ENCODE assay signal across 23 cellular contexts in the genomic region with DNA sequence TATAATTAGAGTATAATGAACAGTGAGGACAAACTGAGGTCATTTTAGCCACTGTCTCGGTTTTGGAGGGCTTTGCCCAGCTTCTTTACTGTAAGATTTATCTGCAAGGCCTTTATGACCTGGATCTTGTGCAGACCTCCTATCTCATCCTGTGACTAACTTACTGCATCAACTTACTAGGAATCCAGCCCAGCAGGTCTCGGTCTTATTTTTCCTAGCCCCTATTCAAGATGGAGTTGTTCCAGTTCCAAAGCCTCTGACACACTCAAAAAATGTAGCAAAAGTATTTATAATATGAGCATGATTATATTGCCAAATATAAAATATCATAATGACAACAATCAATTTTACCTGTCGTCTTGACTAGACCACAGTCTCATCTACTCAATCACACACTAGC.
"Had no signal": no experiment of that assay in that cellular context is flagged by ENCODE, and none has a peak within 500 bp of the region (broad histone marks: within the 10 kb centered on the region; RNA-seq: fewer than 3 reads in every experiment).

No MANE protein-coding gene starts in this region.

- H3K27ac ChIP-seq: colonic mucosa, coronary artery, dorsolateral prefrontal cortex, epithelial cell of prostate, esophagus muscularis mucosa, esophagus squamous epithelium, foreskin keratinocyte, gastrocnemius medialis, gastroesophageal sphincter, heart left ventricle, heart right ventricle had no signal

- H3K9me3 ChIP-seq: colonic mucosa, esophagus squamous epithelium, gastrocnemius medialis, gastroesophageal sphincter, heart left ventricle, heart right ventricle had no signal

- DNase-seq: colonic mucosa; cortex of kidney; dermis blood vessel endothelial cell; dorsolateral prefrontal cortex; effector CD4-positive, alpha-beta T cell; effector CD8-positive, alpha-beta T cell; effector memory CD4-positive, alpha-beta T cell; effector memory CD8-positive, alpha-beta T cell; endodermal cell; erythroblast; esophagus squamous epithelium; foreskin fibroblast; foreskin keratinocyte; gastrocnemius medialis; glutamatergic neuron; head of caudate nucleus; heart left ventricle; heart right ventricle had no signal

- H3K27me3 ChIP-seq: colonic mucosa, foreskin keratinocyte had no signal

- H3K4me3 ChIP-seq: colonic mucosa, coronary artery, dorsolateral prefrontal cortex, esophagus muscularis mucosa, esophagus squamous epithelium, gastrocnemius medialis, gastroesophageal sphincter, heart left ventricle, heart right ventricle had no signal

- ATAC-seq: effector memory CD8-positive, alpha-beta T cell; esophagus mucosa; foreskin keratinocyte; gastrocnemius medialis; gastroesophageal sphincter; heart left ventricle; heart right ventricle had no signal

- H3K4me1 ChIP-seq: colonic mucosa, esophagus muscularis mucosa, esophagus squamous epithelium, foreskin keratinocyte, gastrocnemius medialis, gastroesophageal sphincter, heart left ventricle, heart right ventricle had no signal

- H3K36me3 ChIP-seq: colonic mucosa, esophagus muscularis mucosa, esophagus squamous epithelium, gastrocnemius medialis, gastroesophageal sphincter, heart left ventricle, heart right ventricle had no signal
